Comparison of ENCODE assay signal across 2 cellular contexts in the genomic region with DNA sequence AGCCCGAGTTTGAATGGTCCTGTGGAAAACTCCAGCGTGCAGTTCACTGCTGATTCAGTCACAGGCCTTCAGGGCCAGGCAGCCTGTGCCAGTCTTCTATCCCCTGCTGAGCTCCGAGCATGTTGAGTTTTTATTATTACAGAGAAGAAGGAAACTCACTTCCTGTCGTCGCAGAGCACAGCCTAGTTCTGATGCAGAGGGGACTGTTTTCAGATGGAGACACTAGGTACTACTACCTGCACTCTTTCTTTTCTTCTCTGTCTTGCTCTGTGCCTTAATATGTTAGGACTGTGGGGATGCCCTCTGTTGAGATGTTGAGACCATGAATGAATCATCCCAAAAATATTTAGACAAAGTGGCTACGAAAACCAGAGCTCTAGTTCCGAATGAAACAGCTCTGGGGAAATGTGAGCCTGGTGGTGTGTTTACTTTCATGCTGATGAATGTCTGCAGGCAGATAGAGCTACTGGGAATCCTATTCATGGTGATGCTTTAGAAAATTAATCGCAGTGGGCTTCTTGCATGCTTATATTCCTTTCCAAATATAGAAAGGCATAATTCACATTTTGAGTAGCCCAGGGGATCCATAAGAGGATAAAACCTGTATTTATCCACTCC.
TF ChIP-seq lines count a peak whose summit lies in the region.

No MANE protein-coding gene starts in this region.

TF ChIP-seq in H1, 55 proteins besides CTCF, POLR2A, EP300 and RAD21:
- TF ChIP-seq CHD1 (IDR thresholded peaks at IDR 0.05; ENCODE audit: low read depth, low read length) (no peak), CTBP2 (IDR thresholded peaks at IDR 0.05; ENCODE audit: borderline replicate concordance, insufficient read depth, insufficient read length, low read length) (no peak), SUZ12 (IDR thresholded peaks at IDR 0.05; ENCODE audit: low read length) (no peak), JUND (IDR thresholded peaks at IDR 0.05; ENCODE audit: low read length) (no peak), POLR2AphosphoS5 (IDR thresholded peaks at IDR 0.05; ENCODE audit: low read depth, low read length) (no peak), SIN3A (conservative IDR thresholded peaks at IDR 0.05 in 1 of 2, IDR thresholded peaks at IDR 0.05 in 1 of 2; ENCODE audit: low read depth in 1 of 2, low read length in 2 of 2) (no peak), SIX5 (IDR thresholded peaks at IDR 0.05; ENCODE audit: low read depth, low read length) (no peak), RXRA (IDR thresholded peaks at IDR 0.05; ENCODE audit: insufficient read depth, low read depth, low read length) (no peak), SP4 (IDR thresholded peaks at IDR 0.05; ENCODE audit: low read length) (no peak), CHD2 (IDR thresholded peaks at IDR 0.05; ENCODE audit: low read length) (no peak), SIRT6 (IDR thresholded peaks at IDR 0.05; ENCODE audit: low read length) (no peak), ASH2L (IDR thresholded peaks at IDR 0.05; ENCODE audit: low read length) (no peak), CBX5 (IDR thresholded peaks at IDR 0.05; ENCODE audit: low read depth, low read length) (no peak), TCF12 (IDR thresholded peaks at IDR 0.05; ENCODE audit: low read depth, low read length) (no peak), CEBPB (IDR thresholded peaks at IDR 0.05; ENCODE audit: low read depth, low read length) (no peak)
- TF ChIP-seq, protein P1, sequence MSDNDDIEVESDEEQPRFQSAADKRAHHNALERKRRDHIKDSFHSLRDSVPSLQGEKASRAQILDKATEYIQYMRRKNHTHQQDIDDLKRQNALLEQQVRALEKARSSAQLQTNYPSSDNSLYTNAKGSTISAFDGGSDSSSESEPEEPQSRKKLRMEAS (IDR thresholded peaks at IDR 0.05), result no peak
- TF ChIP-seq, protein P2, sequence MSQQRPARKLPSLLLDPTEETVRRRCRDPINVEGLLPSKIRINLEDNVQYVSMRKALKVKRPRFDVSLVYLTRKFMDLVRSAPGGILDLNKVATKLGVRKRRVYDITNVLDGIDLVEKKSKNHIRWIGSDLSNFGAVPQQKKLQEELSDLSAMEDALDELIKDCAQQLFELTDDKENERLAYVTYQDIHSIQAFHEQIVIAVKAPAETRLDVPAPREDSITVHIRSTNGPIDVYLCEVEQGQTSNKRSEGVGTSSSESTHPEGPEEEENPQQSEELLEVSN (IDR thresholded peaks at IDR 0.05), result no peak

TF ChIP-seq in HepG2, 621 proteins besides CTCF, POLR2A, EP300 and RAD21:
- TF ChIP-seq NR2C2 (CRISPR knock-in tag; IDR thresholded peaks at IDR 0.05; ENCODE audit: borderline replicate concordance), result no peak
- TF ChIP-seq AGO2 (optimal IDR thresholded peaks at IDR 0.05; ENCODE audit: low read depth, low read length), result no peak
- TF ChIP-seq ZFP1 (CRISPR knock-in tag; IDR thresholded peaks at IDR 0.05), result no peak
- TF ChIP-seq ZNF326 (CRISPR knock-in tag; IDR thresholded peaks at IDR 0.05; ENCODE audit: borderline replicate concordance), result no peak
- TF ChIP-seq, protein P3, sequence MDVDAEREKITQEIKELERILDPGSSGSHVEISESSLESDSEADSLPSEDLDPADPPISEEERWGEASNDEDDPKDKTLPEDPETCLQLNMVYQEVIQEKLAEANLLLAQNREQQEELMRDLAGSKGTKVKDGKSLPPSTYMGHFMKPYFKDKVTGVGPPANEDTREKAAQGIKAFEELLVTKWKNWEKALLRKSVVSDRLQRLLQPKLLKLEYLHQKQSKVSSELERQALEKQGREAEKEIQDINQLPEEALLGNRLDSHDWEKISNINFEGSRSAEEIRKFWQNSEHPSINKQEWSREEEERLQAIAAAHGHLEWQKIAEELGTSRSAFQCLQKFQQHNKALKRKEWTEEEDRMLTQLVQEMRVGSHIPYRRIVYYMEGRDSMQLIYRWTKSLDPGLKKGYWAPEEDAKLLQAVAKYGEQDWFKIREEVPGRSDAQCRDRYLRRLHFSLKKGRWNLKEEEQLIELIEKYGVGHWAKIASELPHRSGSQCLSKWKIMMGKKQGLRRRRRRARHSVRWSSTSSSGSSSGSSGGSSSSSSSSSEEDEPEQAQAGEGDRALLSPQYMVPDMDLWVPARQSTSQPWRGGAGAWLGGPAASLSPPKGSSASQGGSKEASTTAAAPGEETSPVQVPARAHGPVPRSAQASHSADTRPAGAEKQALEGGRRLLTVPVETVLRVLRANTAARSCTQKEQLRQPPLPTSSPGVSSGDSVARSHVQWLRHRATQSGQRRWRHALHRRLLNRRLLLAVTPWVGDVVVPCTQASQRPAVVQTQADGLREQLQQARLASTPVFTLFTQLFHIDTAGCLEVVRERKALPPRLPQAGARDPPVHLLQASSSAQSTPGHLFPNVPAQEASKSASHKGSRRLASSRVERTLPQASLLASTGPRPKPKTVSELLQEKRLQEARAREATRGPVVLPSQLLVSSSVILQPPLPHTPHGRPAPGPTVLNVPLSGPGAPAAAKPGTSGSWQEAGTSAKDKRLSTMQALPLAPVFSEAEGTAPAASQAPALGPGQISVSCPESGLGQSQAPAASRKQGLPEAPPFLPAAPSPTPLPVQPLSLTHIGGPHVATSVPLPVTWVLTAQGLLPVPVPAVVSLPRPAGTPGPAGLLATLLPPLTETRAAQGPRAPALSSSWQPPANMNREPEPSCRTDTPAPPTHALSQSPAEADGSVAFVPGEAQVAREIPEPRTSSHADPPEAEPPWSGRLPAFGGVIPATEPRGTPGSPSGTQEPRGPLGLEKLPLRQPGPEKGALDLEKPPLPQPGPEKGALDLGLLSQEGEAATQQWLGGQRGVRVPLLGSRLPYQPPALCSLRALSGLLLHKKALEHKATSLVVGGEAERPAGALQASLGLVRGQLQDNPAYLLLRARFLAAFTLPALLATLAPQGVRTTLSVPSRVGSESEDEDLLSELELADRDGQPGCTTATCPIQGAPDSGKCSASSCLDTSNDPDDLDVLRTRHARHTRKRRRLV (CRISPR knock-in tag; IDR thresholded peaks at IDR 0.05), result no peak
- TF ChIP-seq ZNF776 (CRISPR knock-in tag; IDR thresholded peaks at IDR 0.05), result no peak
- TF ChIP-seq SMARCE1 (IDR thresholded peaks at IDR 0.05; ENCODE audit: borderline replicate concordance), result no peak
TF ChIP-seq in HepG2: peak in this region for 0.
